7 cellular contexts compared by ENCODE assay signal in genomic region chr3:53161820-53162671, GRCh38. TPM values are rescaled to one million over a fixed set of nuclear protein-coding genes. Genes with fewer than 3 reads are reported as not detected.
DNase-seq lines count a peak whose midpoint lies in the region; ATAC-seq, FAIRE-seq and TF ChIP-seq lines count a peak whose summit lies in the region.

No MANE protein-coding gene starts in this region.

- POLR2A ChIA-PET in activated CD8-positive, alpha-beta T cell treated with anti-CD3 and anti-CD28 coated beads for 36 hours (lab: Charles Lee) = no interaction called here

- no peaks in the 10 kb centered on the region for H3K36me3 Mint-ChIP-seq in activated CD8-positive, alpha-beta T cell treated with anti-CD3 and anti-CD28 coated beads for 36 hours (ENCODE audit: low read depth)
- no peaks in the 10 kb centered on the region for H3K36me3 Mint-ChIP-seq in neural crest cell (ENCODE audit: low read depth)

- no peak for FAIRE-seq in urothelium cell line (lab: Jason Lieb, UNC)

- DNase-seq in LNCaP clone FGC (ENCODE audit: low read depth) = no peak
- peak; percentile 74 for DNase-seq in activated CD8-positive, alpha-beta T cell treated with anti-CD3 and anti-CD28 coated beads for 36 hours
- peak; percentile 23 for DNase-seq in neural crest cell (ENCODE audit: low read depth, low spot score)
- peak; percentile 54 for DNase-seq in urothelium cell line (ENCODE audit: low spot score)
- no peak for DNase-seq in NCI-H1694 (lab: John Stamatoyannopoulos, UW)

- no peaks in the 10 kb centered on the region for H3K27me3 ChIP-seq in esophagus (ENCODE audit: control insufficient read depth in 1 of 2, insufficient read depth in 2 of 2, low read length in 2 of 2)

- no peaks in the 10 kb centered on the region for H3K9me3 ChIP-seq in esophagus (ENCODE audit: control insufficient read depth in 2 of 2, insufficient read depth in 1 of 2, low read depth in 1 of 2, low read length in 1 of 2)

- peaks cover 7% of the 10 kb centered on the region for H3K27me3 Mint-ChIP-seq in activated CD8-positive, alpha-beta T cell treated with anti-CD3 and anti-CD28 coated beads for 36 hours
- peaks cover 40% of the 10 kb centered on the region for H3K27me3 Mint-ChIP-seq in neural crest cell (ENCODE audit: low read depth)

- peaks cover 0 to 6% of the 10 kb centered on the region in 2 donors for H3K36me3 ChIP-seq in esophagus (ENCODE audit: control insufficient read depth in 2 of 2, insufficient read depth in 2 of 2, low read length in 1 of 2)

- peak overlapping the region; percentile 96 for H3K4me3 ChIP-seq in LNCaP clone FGC (ENCODE audit: low read depth, low read length)
- H3K4me3 ChIP-seq in esophagus (ENCODE audit: low read depth in 1 of 2, low read length in 2 of 2) = peak overlapping the region; percentile 92 to 96

- no peak for TF ChIP-seq CTCF in LNCaP clone FGC (IDR thresholded peaks at IDR 0.05; ENCODE audit: control insufficient read depth, extremely low read depth, insufficient read depth)
- TF ChIP-seq CTCF in activated CD8-positive, alpha-beta T cell treated with anti-CD3 and anti-CD28 coated beads for 36 hours (IDR thresholded peaks at IDR 0.05) = no peak
- no peak for TF ChIP-seq CTCF in neural crest cell (conservative IDR thresholded peaks at IDR 0.05)

- 6 to 8% methylated on average over 27 to 49 of the region's 49 CpGs for WGBS in esophagus, 2 donors

- H3K4me3 Mint-ChIP-seq in activated CD8-positive, alpha-beta T cell treated with anti-CD3 and anti-CD28 coated beads for 36 hours = peak overlapping the region; percentile 79
- H3K4me3 Mint-ChIP-seq in neural crest cell = peak overlapping the region; percentile 80

- peaks cover 6 to 34% of the 10 kb centered on the region in 2 donors for H3K4me1 ChIP-seq in esophagus (ENCODE audit: control insufficient read depth in 2 of 2, insufficient read depth in 2 of 2, low read length in 1 of 2)

- CTCF ChIA-PET in activated CD8-positive, alpha-beta T cell treated with anti-CD3 and anti-CD28 coated beads for 36 hours (lab: Charles Lee) = interaction anchor here (2.2 to 2.3 kb wide), 2 partner anchors 28 to 34 kb away, joined by 9 read pairs; no protein-coding TSS in a partner anchor

- H3K4me1 Mint-ChIP-seq in activated CD8-positive, alpha-beta T cell treated with anti-CD3 and anti-CD28 coated beads for 36 hours (ENCODE audit: low read depth) = peaks cover 20% of the 10 kb centered on the region
- H3K4me1 Mint-ChIP-seq in neural crest cell = peaks cover 22% of the 10 kb centered on the region

- intact Hi-C loops in activated CD8-positive, alpha-beta T cell treated with anti-CD3 and anti-CD28 coated beads for 36 hours (cut with micrococcal nuclease) = no loop called here

- peak overlapping the region; percentile 78 for H3K27ac Mint-ChIP-seq in activated CD8-positive, alpha-beta T cell treated with anti-CD3 and anti-CD28 coated beads for 36 hours
- peak overlapping the region; percentile 25 for H3K27ac Mint-ChIP-seq in neural crest cell (ENCODE audit: unreplicated experiment)

- peak; percentile 22 for ATAC-seq in GM18907 (IDR thresholded peaks at IDR 0.05; ENCODE audit: unreplicated experiment)
- ATAC-seq in activated CD8-positive, alpha-beta T cell treated with anti-CD3 and anti-CD28 coated beads for 36 hours = peak; percentile 37

- H3K9me3 Mint-ChIP-seq in activated CD8-positive, alpha-beta T cell treated with anti-CD3 and anti-CD28 coated beads for 36 hours = no peaks in the 10 kb centered on the region
- no peaks in the 10 kb centered on the region for H3K9me3 Mint-ChIP-seq in neural crest cell

- peak overlapping the region; percentile 91 to 93 for H3K27ac ChIP-seq in esophagus (ENCODE audit: low read depth in 2 of 2, low read length in 1 of 2)

RNA-seq across cellular contexts. Expression of gene PRKCD, which starts 1.0 kb away (rescaled TPM):
- total RNA-seq in activated CD8-positive, alpha-beta T cell treated with anti-CD3 and anti-CD28 coated beads for 36 hours = 10 to 100 TPM; 18.7 to 21.5 TPM
- polyA plus RNA-seq in esophagus = 10 to 100 TPM; 19.8 to 22.2 TPM
- total RNA-seq in neural crest cell = 10.8 and 11.9 TPM in 2 replicates

RNA-seq across cellular contexts. Expression of gene RFT1, which starts 31.8 kb away (rescaled TPM):
- 10 to 100 TPM; 42.5 to 42.9 TPM for total RNA-seq in activated CD8-positive, alpha-beta T cell treated with anti-CD3 and anti-CD28 coated beads for 36 hours
- polyA plus RNA-seq in esophagus = 10 to 100 TPM in 1 of 2 donors, 1 to 10 TPM in 1; 5.7 to 11.0 TPM
- 26.3 and 32.4 TPM in 2 replicates for total RNA-seq in neural crest cell

Comparison
In these comparisons a context has a peak if more than half of its experiments do, and no peak if none do; other contexts are left out.
1. DNase-seq: peak in activated CD8-positive, alpha-beta T cell treated with anti-CD3 and anti-CD28 coated beads for 36 hours (single experiment), neural crest cell (single experiment) and urothelium cell line (single experiment); none in LNCaP clone FGC (single experiment) and NCI-H1694 (single experiment).